In the genomic region with DNA sequence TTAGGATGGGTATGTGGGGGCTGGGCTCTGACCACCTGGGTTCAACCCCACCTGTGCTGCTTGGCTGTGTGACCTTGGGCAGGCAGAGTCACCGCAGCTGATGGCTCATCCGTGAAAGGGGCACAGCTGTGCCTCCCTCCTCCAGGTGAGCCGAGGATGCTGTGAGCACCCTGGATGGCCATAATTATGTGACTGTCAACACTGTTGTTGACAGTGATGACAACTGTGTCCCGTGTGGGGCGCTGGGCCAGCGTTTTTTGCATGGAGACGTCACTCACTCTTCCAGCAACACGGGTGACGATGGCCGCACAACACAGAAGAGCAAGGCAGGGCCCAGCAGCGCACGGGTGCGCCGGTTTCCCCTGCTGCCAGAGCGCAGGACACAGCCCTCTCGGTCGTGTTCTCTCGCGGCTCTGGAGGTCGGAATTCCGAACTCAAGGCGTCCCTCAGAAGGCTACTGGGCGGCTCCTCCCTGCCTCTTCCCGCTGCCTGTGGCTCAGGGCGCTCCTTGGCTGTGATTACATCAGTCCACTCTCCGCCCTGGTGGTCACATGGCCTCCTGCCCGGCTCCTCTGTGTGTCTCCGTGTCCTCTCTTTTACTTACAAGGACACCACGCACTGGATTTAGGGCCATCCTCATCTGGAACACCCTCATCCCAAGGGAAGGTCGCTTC, we compare ENCODE assay signal across 8 cellular contexts. TPM values are rescaled to one million over a fixed set of nuclear protein-coding genes. Genes with fewer than 3 reads are reported as not detected.
DNase-seq lines count a peak whose midpoint lies in the region; ATAC-seq and TF ChIP-seq lines count a peak whose summit lies in the region.

No MANE protein-coding gene starts in this region.

- in situ Hi-C loops in GM23248 (cut with MboI), result no loop called here
- in situ Hi-C loops in HAP-1 (cut with MboI; ENCODE audit: low sequenced_read_pairs), result no loop called here

- H2AFZ ChIP-seq in Loucy (ENCODE audit: low read length) (no peak overlapping the region), GM23248 (no peak overlapping the region)

- TF ChIP-seq CTCF in Loucy (conservative IDR thresholded peaks at IDR 0.05; ENCODE audit: low read length), result no peak
- no peak for TF ChIP-seq CTCF in adrenal gland (IDR thresholded peaks at IDR 0.05)
- no peak for TF ChIP-seq CTCF in lower leg skin (IDR thresholded peaks at IDR 0.05)
- no peak for TF ChIP-seq CTCF in tibial artery (IDR thresholded peaks at IDR 0.05)

- TF ChIP-seq POLR2A in adrenal gland (IDR thresholded peaks at IDR 0.05), result peak in 1 of 2 donors; percentile 18
- TF ChIP-seq POLR2A in lower leg skin (IDR thresholded peaks at IDR 0.05), result no peak

- H3F3A ChIP-seq in Loucy (ENCODE audit: low read depth), result no peaks in the 10 kb centered on the region
- H3F3A ChIP-seq in GM23248 (ENCODE audit: insufficient read depth), result no peaks in the 10 kb centered on the region

- DNase-seq in Ammon's horn (ENCODE audit: low spot score) (peak; percentile 57), adrenal gland (peak in 5 of 7 donors; percentile 59 to 76 (median 66)), lower leg skin (ENCODE audit: low spot score in 2 of 2) (peak; percentile 64 to 92), tibial artery (peak in 1 of 2 donors; percentile 65), GM23248 (no peak), HAP-1 (ENCODE audit: low spot score in 2 of 2) (no peak)

- ATAC-seq in HG03097 (IDR thresholded peaks at IDR 0.05; ENCODE audit: low FRiP score, unreplicated experiment), result no peak

- peaks cover 62% of the 10 kb centered on the region for H3K79me2 ChIP-seq in Loucy (ENCODE audit: insufficient read depth, low read length)
- H3K79me2 ChIP-seq in GM23248 (ENCODE audit: insufficient read depth), result no peaks in the 10 kb centered on the region

- peak overlapping the region; percentile 88 for H3K4me3 ChIP-seq in Loucy (ENCODE audit: low read length, poor library complexity, severe bottlenecking)
- H3K4me3 ChIP-seq in adrenal gland, result peak overlapping the region in 2 of 4 donors; percentile 7 to 49
- peak overlapping the region; percentile 26 for H3K4me3 ChIP-seq in lower leg skin (ENCODE audit: low read depth, poor library complexity, severe bottlenecking)
- peak overlapping the region; percentile 38 to 48 for H3K4me3 ChIP-seq in tibial artery
- no peak overlapping the region for H3K4me3 ChIP-seq in GM23248
- no peak overlapping the region for H3K4me3 ChIP-seq in HAP-1

- H4K20me1 ChIP-seq in Loucy (ENCODE audit: insufficient read depth, low read length, poor library complexity, severe bottlenecking) (peaks cover 6% of the 10 kb centered on the region), GM23248 (ENCODE audit: insufficient read depth) (no peaks in the 10 kb centered on the region)

- H3K9ac ChIP-seq in Loucy (ENCODE audit: low read depth, low read length, poor library complexity, severe bottlenecking) (peak overlapping the region; percentile 92), GM23248 (no peak overlapping the region)

- H3K27ac ChIP-seq in adrenal gland (peak overlapping the region; percentile 47 to 96 (median 72)), tibial artery (peak overlapping the region; percentile 18 to 46), GM23248 (no peak overlapping the region)

- H3K4me1 ChIP-seq in Loucy (ENCODE audit: insufficient read depth, low read length, poor library complexity, severe bottlenecking), result peaks cover 70% of the 10 kb centered on the region
- H3K4me1 ChIP-seq in adrenal gland (replicated peaks in 1 of 2), result peaks cover 0 to 32% of the 10 kb centered on the region in 2 donors
- H3K4me1 ChIP-seq in tibial artery, result peaks cover 0 to 24% (median 9%) of the 10 kb centered on the region in 4 donors
- H3K4me1 ChIP-seq in GM23248 (ENCODE audit: insufficient read depth), result peaks cover 8% of the 10 kb centered on the region; the same call in 1 of the 2 replicates
- no peaks in the 10 kb centered on the region for H3K4me1 ChIP-seq in HAP-1

- H3K36me3 ChIP-seq in Loucy (ENCODE audit: insufficient read depth, low read length) (no peaks in the 10 kb centered on the region), adrenal gland (replicated peaks in 1 of 2) (no peaks in the 10 kb centered on the region), tibial artery (peaks cover 0 to 4% (median 0%) of the 10 kb centered on the region in 3 donors), GM23248 (ENCODE audit: low read depth) (no peaks in the 10 kb centered on the region), HAP-1 (replicated peaks) (no peaks in the 10 kb centered on the region)

- H3K27me3 ChIP-seq in Loucy (ENCODE audit: insufficient read depth, low read length, poor library complexity, severe bottlenecking), result no peaks in the 10 kb centered on the region
- no peaks in the 10 kb centered on the region for H3K27me3 ChIP-seq in adrenal gland
- H3K27me3 ChIP-seq in tibial artery, result peaks cover 0 to 5% of the 10 kb centered on the region in 2 donors
- H3K27me3 ChIP-seq in GM23248 (replicated peaks; ENCODE audit: insufficient read depth), result no peaks in the 10 kb centered on the region
- H3K27me3 ChIP-seq in HAP-1 (ENCODE audit: low read depth), result no peaks in the 10 kb centered on the region

- H3K4me2 ChIP-seq in Loucy (ENCODE audit: low read depth, low read length, poor library complexity, severe bottlenecking) (peak overlapping the region; percentile 98), GM23248 (ENCODE audit: unreplicated experiment) (no peak overlapping the region)

- intact Hi-C loops in adrenal gland (cut with DNase I) (no loop called here), lower leg skin (cut with DNase I; ENCODE audit: low total_unique reads) (no loop called here), tibial artery (cut with DNase I; ENCODE audit: low total_unique reads) (no loop called here)

- 49 to 60% (median 53%) methylated on average over 5 to 30 of the region's 30 CpGs for WGBS in adrenal gland, 4 donors
- 60 to 68% methylated on average over 25 to 29 of the region's 30 CpGs for WGBS in lower leg skin, 2 donors
- WGBS in GM23248 (ENCODE audit: low coverage in 1 of 2, low lambda C conversion rate in 2 of 2, missing lambda C conversion rate in 2 of 2), 2 experiments, result 80 to 82% methylated on average over 28 to 30 of the region's 30 CpGs

- H3K9me2 ChIP-seq in Loucy (replicated peaks; ENCODE audit: low read depth, low read length) (no peaks in the 10 kb centered on the region), GM23248 (ENCODE audit: insufficient read depth) (no peaks in the 10 kb centered on the region)

- no peaks in the 10 kb centered on the region for H3K9me3 ChIP-seq in Loucy (ENCODE audit: insufficient read depth, low read depth, low read length)
- no peaks in the 10 kb centered on the region for H3K9me3 ChIP-seq in adrenal gland (replicated peaks in 1 of 3)
- no peaks in the 10 kb centered on the region for H3K9me3 ChIP-seq in tibial artery
- H3K9me3 ChIP-seq in GM23248 (ENCODE audit: low read depth), result no peaks in the 10 kb centered on the region
- no peaks in the 10 kb centered on the region for H3K9me3 ChIP-seq in HAP-1

RNA-seq across cellular contexts. Expression of a gene that starts 1.3 kb away (rescaled TPM):
- total RNA-seq in adrenal gland (10 to 100 TPM; 17.2 to 58.7 (median 26.3) TPM), lower leg skin (10 to 100 TPM; 10.1 to 15.9 (median 11.1) TPM)
- polyA plus RNA-seq in adrenal gland (10 to 100 TPM in 2 of 3 donors, 1 to 10 TPM in 1; 1.5 to 28.0 (median 19.8) TPM), GM23248 (2016; fragmentation: Nextera tagmentation; extraction: Ambion mirVana) (0.57 and 2.3 TPM in 2 replicates)
- total RNA-seq in GM23248 (2014; rRNA removed; shearing (Covaris generic)), result 6.5 and 9.9 TPM in 2 replicates

RNA-seq across cellular contexts. Expression of a gene that starts 41.8 kb away (rescaled TPM):
- total RNA-seq in adrenal gland (10 to 100 TPM in 7 of 8 donors, 1 to 10 TPM in 1; 9.9 to 31.2 (median 17.6) TPM), lower leg skin (10 to 100 TPM; 10.6 to 31.7 (median 20.3) TPM)
- polyA plus RNA-seq in adrenal gland (10 to 100 TPM in 2 of 3 donors, 1 to 10 TPM in 1; 5.8 to 14.1 (median 10.5) TPM), GM23248 (2016; fragmentation: Nextera tagmentation; extraction: Ambion mirVana) (not detected in 2 replicates)
- not detected in 2 replicates for total RNA-seq in GM23248 (2014; rRNA removed; shearing (Covaris generic))

Comparison
In these comparisons a context has a peak if more than half of its experiments do, and no peak if none do; other contexts are left out.
1. DNase-seq: peak in Ammon's horn (single experiment), adrenal gland (5 of 7) and lower leg skin (2 of 2); none in GM23248 (single experiment) and HAP-1 (0 of 2).
2. H3K4me3 ChIP-seq: peak in Loucy (single experiment), lower leg skin (single experiment) and tibial artery (2 of 2); none in GM23248 (single experiment) and HAP-1 (single experiment).
3. RNA of a gene that starts 41.8 kb away (total RNA-seq): 10.6 to 31.7 TPM in lower leg skin and 9.9 to 31.2 TPM in adrenal gland; not detected in GM23248; every median in the first group is over 10 times any median in the second.